30 cellular contexts compared by ENCODE assay signal in genomic region chr22:23877566-23877965, GRCh38.
"Had no signal": no experiment of that assay in that cellular context is flagged by ENCODE, and none has a peak within 500 bp of the region (broad histone marks: within the 10 kb centered on the region; RNA-seq: fewer than 3 reads in every experiment).

No MANE protein-coding gene starts in this region.

- H3K27ac ChIP-seq: body of pancreas, cardiac muscle cell, colonic mucosa, epithelial cell of prostate, esophagus squamous epithelium, gastroesophageal sphincter, WERI-Rb-1 had no signal

- H3K4me1 ChIP-seq: body of pancreas, colonic mucosa, esophagus squamous epithelium, gastroesophageal sphincter had no signal

- H3K9me3 ChIP-seq: body of pancreas, colonic mucosa, esophagus squamous epithelium, gastroesophageal sphincter had no signal

- H3K27me3 Mint-ChIP-seq: activated B cell treated with CpG ODN at 0.5 μM for 24 hours; activated CD4-positive, alpha-beta memory T cell treated with anti-CD3 and anti-CD28 coated beads for 36 hours; activated CD4-positive, alpha-beta T cell treated with anti-CD3 and anti-CD28 coated beads, Interleukin-2, amount 10 ng/mL, durations not matched to agents 24 days and 14 days; activated CD8-positive, alpha-beta memory T cell treated with anti-CD3 and anti-CD28 coated beads, Interleukin-2, amount 10 ng/mL, durations not matched to agents 7 days and 5 days; T-cell had no signal

- H3K9me3 Mint-ChIP-seq: activated B cell treated with CpG ODN at 0.5 μM for 24 hours; activated CD4-positive, alpha-beta memory T cell treated with anti-CD3 and anti-CD28 coated beads for 36 hours; activated CD4-positive, alpha-beta T cell treated with anti-CD3 and anti-CD28 coated beads, Interleukin-2, amount 10 ng/mL, durations not matched to agents 24 days and 14 days; activated naive CD4-positive, alpha-beta T cell treated with anti-CD3 and anti-CD28 coated beads for 36 hours; activated naive CD4-positive, alpha-beta T cell treated with anti-CD3 and anti-CD28 coated beads, Interleukin-2, amount 50 U/mL, for 72 hours; activated T-helper 1 cell treated with anti-CD3 and anti-CD28 coated beads, Interleukin-12 subunit alpha, Interleukin-12 subunit beta, Interleukin-2, Interleukin-4 antibody, amounts not matched to agents 30 ng/mL and 10 ng/mL and 1 ng/mL, durations not matched to agents 14 hours and 24 hours and 36 hours; activated T-helper 2 cell treated with anti-CD3 and anti-CD28 coated beads, Interferon-gamma antibody, Interleukin-2, Interleukin-4, amounts not matched to agents 10 μg/mL and 5 μg/mL and 100 μg/mL, durations not matched to agents 14 hours and 24 hours and 36 hours; T-cell; T-helper 1 cell treated with Interleukin-12 subunit alpha and Interleukin-12 subunit beta and Interleukin-4 antibody, amounts not matched to agents 30 μg/mL and 1 μg/mL, for 36 hours; T-helper 2 cell treated with Interferon-gamma antibody and Interleukin-4, amounts not matched to agents 5 μg/mL and 100 μg/mL, for 36 hours had no signal

- H3K36me3 ChIP-seq: colonic mucosa had no signal

- ATAC-seq: activated CD4-positive, CD25-positive, alpha-beta regulatory T cell treated with anti-CD3 and anti-CD28 coated beads, Interleukin-2, amount 50 U/mL, for 24 hours; activated CD8-positive, alpha-beta memory T cell treated with anti-CD3 and anti-CD28 coated beads, Interleukin-2, amount 10 ng/mL, durations not matched to agents 7 days and 5 days; activated CD8-positive, alpha-beta T cell treated with anti-CD3 and anti-CD28 coated beads, Interleukin-2, amount 10 ng/mL, durations not matched to agents 7 days and 5 days; activated naive CD4-positive, alpha-beta T cell treated with anti-CD3 and anti-CD28 coated beads, Interleukin-2, amount 50 U/mL, for 72 hours; body of pancreas; gastroesophageal sphincter; T-cell had no signal

- H3K4me1 Mint-ChIP-seq: activated CD4-positive, alpha-beta T cell treated with anti-CD3 and anti-CD28 coated beads, Interleukin-2, amount 10 ng/mL, durations not matched to agents 24 days and 14 days; activated CD8-positive, alpha-beta memory T cell treated with anti-CD3 and anti-CD28 coated beads, Interleukin-2, amount 10 ng/mL, durations not matched to agents 7 days and 5 days; T-cell had no signal

- DNase-seq: activated B cell treated with CpG ODN at 0.5 μM for 24 hours; activated CD4-positive, alpha-beta memory T cell treated with anti-CD3 and anti-CD28 coated beads for 36 hours; activated CD4-positive, alpha-beta T cell treated with anti-CD3 and anti-CD28 coated beads, Interleukin-2, amount 10 ng/mL, durations not matched to agents 24 days and 14 days; activated CD8-positive, alpha-beta memory T cell treated with anti-CD3 and anti-CD28 coated beads, Interleukin-2, amount 10 ng/mL, durations not matched to agents 7 days and 5 days; activated CD8-positive, alpha-beta memory T cell treated with anti-CD3 and anti-CD28 coated beads, Interleukin-2, amount 50 U/mL, for 4 hours; activated CD8-positive, alpha-beta T cell treated with anti-CD3 and anti-CD28 coated beads, Interleukin-2, amount 10 ng/mL, durations not matched to agents 7 days and 5 days; activated effector memory CD4-positive, alpha-beta T cell treated with anti-CD3 and anti-CD28 coated beads, Interleukin-2, amount 50 U/mL, for 16 hours; activated naive CD4-positive, alpha-beta T cell treated with anti-CD3 and anti-CD28 coated beads for 36 hours; activated T-cell treated with anti-CD3 and anti-CD28 coated beads, Interleukin-2, amount 50 U/mL, for 1 hour; activated T-cell treated with anti-CD3 and anti-CD28 coated beads, Interleukin-2, amount 50 U/mL, for 48 hours; amniotic stem cell; aorta; body of pancreas; colonic mucosa; effector CD8-positive, alpha-beta T cell; esophagus squamous epithelium; foreskin melanocyte; SW 1271; T-cell; T1000; WERI-Rb-1 had no signal

- H3K36me3 Mint-ChIP-seq: activated CD8-positive, alpha-beta memory T cell treated with anti-CD3 and anti-CD28 coated beads, Interleukin-2, amount 10 ng/mL, durations not matched to agents 7 days and 5 days; activated naive CD4-positive, alpha-beta T cell treated with anti-CD3 and anti-CD28 coated beads, Interleukin-2, amount 50 U/mL, for 72 hours had no signal

- H3K4me3 ChIP-seq: body of pancreas, cardiac muscle cell, colonic mucosa, esophagus squamous epithelium, gastroesophageal sphincter had no signal

- H3K4me3 Mint-ChIP-seq: activated B cell treated with CpG ODN at 0.5 μM for 24 hours; activated CD4-positive, alpha-beta memory T cell treated with anti-CD3 and anti-CD28 coated beads for 36 hours; activated CD4-positive, alpha-beta T cell treated with anti-CD3 and anti-CD28 coated beads, Interleukin-2, amount 10 ng/mL, durations not matched to agents 24 days and 14 days; activated CD8-positive, alpha-beta memory T cell treated with anti-CD3 and anti-CD28 coated beads, Interleukin-2, amount 10 ng/mL, durations not matched to agents 7 days and 5 days; activated CD8-positive, alpha-beta T cell treated with anti-CD3 and anti-CD28 coated beads, Interleukin-2, amount 10 ng/mL, durations not matched to agents 7 days and 5 days; activated naive CD4-positive, alpha-beta T cell treated with anti-CD3 and anti-CD28 coated beads for 36 hours; activated T-helper 1 cell treated with anti-CD3 and anti-CD28 coated beads, Interleukin-12 subunit alpha, Interleukin-12 subunit beta, Interleukin-2, Interleukin-4 antibody, amounts not matched to agents 30 ng/mL and 10 ng/mL and 1 ng/mL, durations not matched to agents 14 hours and 24 hours and 36 hours; T-cell; T-helper 1 cell treated with Interleukin-12 subunit alpha and Interleukin-12 subunit beta and Interleukin-4 antibody, amounts not matched to agents 30 μg/mL and 1 μg/mL, for 36 hours; T-helper 2 cell treated with Interferon-gamma antibody and Interleukin-4, amounts not matched to agents 5 μg/mL and 100 μg/mL, for 36 hours had no signal

- H3K27ac Mint-ChIP-seq: activated B cell treated with CpG ODN at 0.5 μM for 24 hours; activated CD4-positive, alpha-beta memory T cell treated with anti-CD3 and anti-CD28 coated beads for 36 hours; activated CD4-positive, alpha-beta T cell treated with anti-CD3 and anti-CD28 coated beads, Interleukin-2, amount 10 ng/mL, durations not matched to agents 24 days and 14 days; activated CD8-positive, alpha-beta memory T cell treated with anti-CD3 and anti-CD28 coated beads, Interleukin-2, amount 10 ng/mL, durations not matched to agents 7 days and 5 days; activated CD8-positive, alpha-beta T cell treated with anti-CD3 and anti-CD28 coated beads, Interleukin-2, amount 10 ng/mL, durations not matched to agents 7 days and 5 days; activated naive CD4-positive, alpha-beta T cell treated with anti-CD3 and anti-CD28 coated beads for 36 hours; activated naive CD4-positive, alpha-beta T cell treated with anti-CD3 and anti-CD28 coated beads, Interleukin-2, amount 50 U/mL, for 72 hours; activated T-helper 1 cell treated with anti-CD3 and anti-CD28 coated beads, Interleukin-12 subunit alpha, Interleukin-12 subunit beta, Interleukin-2, Interleukin-4 antibody, amounts not matched to agents 30 ng/mL and 10 ng/mL and 1 ng/mL, durations not matched to agents 14 hours and 24 hours and 36 hours; activated T-helper 2 cell treated with anti-CD3 and anti-CD28 coated beads, Interferon-gamma antibody, Interleukin-2, Interleukin-4, amounts not matched to agents 10 μg/mL and 5 μg/mL and 100 μg/mL, durations not matched to agents 14 hours and 24 hours and 36 hours; T-cell; T-helper 1 cell treated with Interleukin-12 subunit alpha and Interleukin-12 subunit beta and Interleukin-4 antibody, amounts not matched to agents 30 μg/mL and 1 μg/mL, for 36 hours; T-helper 2 cell treated with Interferon-gamma antibody and Interleukin-4, amounts not matched to agents 5 μg/mL and 100 μg/mL, for 36 hours had no signal

- H3K27me3 ChIP-seq: body of pancreas, cardiac muscle cell, colonic mucosa, esophagus squamous epithelium, gastroesophageal sphincter had no signal
